Comparison of ENCODE assay signal across 20 cellular contexts in the genomic region with DNA sequence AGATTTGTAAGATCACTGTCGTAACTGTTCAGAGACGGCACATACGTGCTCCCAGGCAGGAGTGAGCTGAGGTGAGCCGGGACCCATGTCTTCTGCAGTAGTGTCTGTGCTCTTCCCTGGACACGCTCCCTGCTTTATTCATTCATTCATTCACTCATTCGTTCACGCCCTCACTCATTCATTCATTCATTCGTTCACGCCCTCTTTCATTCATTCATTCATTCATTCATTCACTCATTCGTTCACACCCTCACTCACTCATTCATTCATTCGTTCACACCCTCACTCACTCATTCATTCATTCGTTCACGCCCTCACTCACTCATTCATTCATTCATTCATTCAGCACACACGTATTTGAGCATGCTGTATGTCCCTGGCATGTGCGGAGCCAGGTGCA.
DNase-seq lines count a peak whose midpoint lies in the region; FAIRE-seq and TF ChIP-seq lines count a peak whose summit lies in the region.
"Had no signal": no experiment of that assay in that cellular context is flagged by ENCODE, and none has a peak within 500 bp of the region (broad histone marks: within the 10 kb centered on the region; RNA-seq: fewer than 3 reads in every experiment).

No MANE protein-coding gene starts in this region.

- H2BK120ac ChIP-seq in mesendoderm (ENCODE audit: low read depth, low read length) = no peak overlapping the region

- H3K79me1 ChIP-seq in mesendoderm (ENCODE audit: low read length) = peaks cover 8% of the 10 kb centered on the region

- H2BK15ac ChIP-seq in mesendoderm (replicated peaks; ENCODE audit: low read depth) = no peak overlapping the region

- H3K79me2 ChIP-seq in mesendoderm (ENCODE audit: control insufficient read depth, insufficient read depth, low read length) = no peaks in the 10 kb centered on the region

- H3K9ac ChIP-seq in BLaER1 = no peak overlapping the region
- no peak overlapping the region for H3K9ac ChIP-seq in mesendoderm (ENCODE audit: low read length)

- H3K27ac Mint-ChIP-seq in neural crest cell (ENCODE audit: unreplicated experiment) = peak overlapping the region; percentile 32
- H3K27ac Mint-ChIP-seq: CD8-positive, alpha-beta T cell had no signal

- H3K27me3 ChIP-seq in BLaER1 (no peaks in the 10 kb centered on the region), bronchial epithelial cell (ENCODE audit: control insufficient read depth, insufficient read depth, low read length) (no peaks in the 10 kb centered on the region), esophagus muscularis mucosa (no peaks in the 10 kb centered on the region), mesendoderm (ENCODE audit: insufficient read depth, low read length, poor library complexity) (no peaks in the 10 kb centered on the region)
- H3K27me3 ChIP-seq: MG63, Peyer's patch, SJCRH30 had no signal

- 92% methylated on average over 15 of the region's 15 CpGs for WGBS in esophagus muscularis mucosa
- WGBS in mesendoderm (ENCODE audit: extremely low coverage, insufficient coverage, low lambda C conversion rate) = 100% methylated on average over 8 of the region's 15 CpGs

- no peak overlapping the region for H3K4me3 ChIP-seq in BLaER1
- no peak overlapping the region for H3K4me3 ChIP-seq in HEK293 (ENCODE audit: low read depth, low read length)
- no peak overlapping the region for H3K4me3 ChIP-seq in bronchial epithelial cell (ENCODE audit: low read depth, low read length)
- no peak overlapping the region for H3K4me3 ChIP-seq in esophagus muscularis mucosa
- no peak overlapping the region for H3K4me3 ChIP-seq in mesendoderm (ENCODE audit: low read length)
- H3K4me3 ChIP-seq: MG63, Peyer's patch, SJCRH30 had no signal

- H3K36me3 Mint-ChIP-seq in neural crest cell (ENCODE audit: low read depth) = peaks cover 9% of the 10 kb centered on the region
- H3K36me3 Mint-ChIP-seq: CD8-positive, alpha-beta T cell had no signal

- TF ChIP-seq CTCF in HEK293 (tag by site-specific recombination; IDR thresholded peaks at IDR 0.05) (no peak), bronchial epithelial cell (IDR thresholded peaks at IDR 0.05; ENCODE audit: insufficient read depth, low read length, severe bottlenecking) (no peak), neural crest cell (conservative IDR thresholded peaks at IDR 0.05) (no peak), esophagus muscularis mucosa (IDR thresholded peaks at IDR 0.05) (no peak)

- no peak overlapping the region for H3K27ac ChIP-seq in BLaER1
- H3K27ac ChIP-seq in HEK293 (ENCODE audit: extremely low read depth, low read depth, low read length) = no peak overlapping the region
- no peak overlapping the region for H3K27ac ChIP-seq in esophagus muscularis mucosa (replicated peaks in 1 of 4)
- H3K27ac ChIP-seq in mesendoderm (ENCODE audit: low read depth, low read length) = no peak overlapping the region
- H3K27ac ChIP-seq: Peyer's patch, SJCRH30 had no signal

- FAIRE-seq in bronchial epithelial cell (lab: Jason Lieb, UNC) = peak; percentile 72

- H3K4ac ChIP-seq in mesendoderm (ENCODE audit: low read depth, low read length) = no peak overlapping the region

- H3K4me1 ChIP-seq in BLaER1 (peaks cover 25% of the 10 kb centered on the region), HEK293 (ENCODE audit: control insufficient read depth, insufficient read depth, low read length) (peaks cover 6% of the 10 kb centered on the region), esophagus muscularis mucosa (peaks cover 9 to 42% (median 31%) of the 10 kb centered on the region in 4 donors), mesendoderm (ENCODE audit: control insufficient read depth, low read depth, low read length) (peaks cover 15% of the 10 kb centered on the region)

- H3K9me3 Mint-ChIP-seq in neural crest cell = no peaks in the 10 kb centered on the region
- H3K9me3 Mint-ChIP-seq: CD8-positive, alpha-beta T cell; H9 had no signal

- H3K4me2 ChIP-seq in BLaER1 (0 out of 2 replicates have a peak overlapping the region, but pooled peaks have one; percentile 47), mesendoderm (ENCODE audit: low read length) (no peak overlapping the region)

- POLR2A ChIA-PET in HEK293 (lab: Yijun Ruan, JAX) = no interaction called here

- H3K18ac ChIP-seq in mesendoderm (ENCODE audit: low read length) = no peak overlapping the region

- no peaks in the 10 kb centered on the region for H3K9me3 ChIP-seq in BLaER1
- H3K9me3 ChIP-seq in HEK293 (ENCODE audit: control insufficient read depth, insufficient read depth, low read depth, low read length) = no peaks in the 10 kb centered on the region
- no peaks in the 10 kb centered on the region for H3K9me3 ChIP-seq in esophagus muscularis mucosa
- H3K9me3 ChIP-seq: MG63, Peyer's patch, SJCRH30 had no signal

- peaks cover 69% of the 10 kb centered on the region for H3K4me1 Mint-ChIP-seq in neural crest cell

- H4K8ac ChIP-seq in mesendoderm (ENCODE audit: low read depth, low read length) = no peak overlapping the region

- no peak overlapping the region for H2BK5ac ChIP-seq in mesendoderm (ENCODE audit: low read length)

- intact Hi-C loops in esophagus muscularis mucosa (cut with DNase I) = no loop called here

- H4K5ac ChIP-seq in mesendoderm (ENCODE audit: low read length) = no peak overlapping the region

- no peak for TF ChIP-seq EP300 in esophagus muscularis mucosa (IDR thresholded peaks at IDR 0.05)

- H3K4me3 Mint-ChIP-seq in neural crest cell = no peak overlapping the region
- H3K4me3 Mint-ChIP-seq: CD8-positive, alpha-beta T cell; H9 had no signal

- no peak for TF ChIP-seq POLR2A in esophagus muscularis mucosa (IDR thresholded peaks at IDR 0.05; ENCODE audit: low read depth)

- no peaks in the 10 kb centered on the region for H4K20me1 ChIP-seq in BLaER1

- H3K27me3 Mint-ChIP-seq in neural crest cell (ENCODE audit: low read depth) = no peaks in the 10 kb centered on the region

- DNase-seq in bronchial epithelial cell (ENCODE audit: low read depth) = no peak
- DNase-seq in neural crest cell (ENCODE audit: low read depth, low spot score) = no peak
- DNase-seq in esophagus muscularis mucosa (ENCODE audit: extremely low spot score) = no peak
- DNase-seq in EL = no peak
- DNase-seq in mesendoderm = no peak
- no peak for DNase-seq in activated T-cell treated with anti-CD3 and anti-CD28 coated beads, Interleukin-2, amount 50 U/mL, for 48 hours
- DNase-seq: ACHN; C1 segment of cervical spinal cord; CD8-positive, alpha-beta T cell; H9; MG63; NCI-H1417; NCI-H1694 treated with DMSO at 0.1 percent for 48 hours; NCI-H2081 treated with DMSO at 0.1 percent for 48 hours; NCI-H2171 treated with DMSO at 0.1 percent for 48 hours; NCI-H524 treated with DMSO at 0.1 percent for 48 hours; Peyer's patch; SJCRH30 had no signal

- H3K36me3 ChIP-seq in BLaER1 (no peaks in the 10 kb centered on the region), HEK293 (ENCODE audit: control insufficient read depth in 2 of 2, insufficient read depth in 1 of 2, low read length in 2 of 2) (peaks cover 0 to 8% of the 10 kb centered on the region in 2 experiments; a peak in 1 of 3 replicates), bronchial epithelial cell (ENCODE audit: control insufficient read depth, insufficient read depth, low read length) (no peaks in the 10 kb centered on the region), esophagus muscularis mucosa (peaks cover 0 to 5% (median 1%) of the 10 kb centered on the region in 4 donors), mesendoderm (ENCODE audit: control insufficient read depth, insufficient read depth, low read length) (no peaks in the 10 kb centered on the region)
- H3K36me3 ChIP-seq: MG63, Peyer's patch, SJCRH30 had no signal

- CTCF ChIA-PET in HEK293 (lab: Yijun Ruan, JAX) = no interaction called here

- H3K56ac ChIP-seq in mesendoderm (ENCODE audit: low read length) = no peak overlapping the region

- no peak overlapping the region for H3K23ac ChIP-seq in mesendoderm (ENCODE audit: low read length)

- H2AK5ac ChIP-seq in mesendoderm (ENCODE audit: low read length) = no peak overlapping the region

TF ChIP-seq in HEK293, 187 proteins besides CTCF, POLR2A, EP300 and RAD21:
- no peak for TF ChIP-seq BCL11A (tag by site-specific recombination; IDR thresholded peaks at IDR 0.05; ENCODE audit: low read depth)
- TF ChIP-seq ZNF24 (tag by site-specific recombination; IDR thresholded peaks at IDR 0.05) = 0 out of 2 replicates have a peak, but pooled peaks have one; percentile 77
- no peak for TF ChIP-seq ZNF558 (tag by site-specific recombination; IDR thresholded peaks at IDR 0.05)
- TF ChIP-seq ZNF366 (tag by site-specific recombination; conservative IDR thresholded peaks at IDR 0.05) = peak; percentile 38; the same call in 1 of the 2 replicates
- no peak for TF ChIP-seq ZNF223 (tag by site-specific recombination; IDR thresholded peaks at IDR 0.05)
